21 cellular contexts compared by ENCODE assay signal in the genomic region with DNA sequence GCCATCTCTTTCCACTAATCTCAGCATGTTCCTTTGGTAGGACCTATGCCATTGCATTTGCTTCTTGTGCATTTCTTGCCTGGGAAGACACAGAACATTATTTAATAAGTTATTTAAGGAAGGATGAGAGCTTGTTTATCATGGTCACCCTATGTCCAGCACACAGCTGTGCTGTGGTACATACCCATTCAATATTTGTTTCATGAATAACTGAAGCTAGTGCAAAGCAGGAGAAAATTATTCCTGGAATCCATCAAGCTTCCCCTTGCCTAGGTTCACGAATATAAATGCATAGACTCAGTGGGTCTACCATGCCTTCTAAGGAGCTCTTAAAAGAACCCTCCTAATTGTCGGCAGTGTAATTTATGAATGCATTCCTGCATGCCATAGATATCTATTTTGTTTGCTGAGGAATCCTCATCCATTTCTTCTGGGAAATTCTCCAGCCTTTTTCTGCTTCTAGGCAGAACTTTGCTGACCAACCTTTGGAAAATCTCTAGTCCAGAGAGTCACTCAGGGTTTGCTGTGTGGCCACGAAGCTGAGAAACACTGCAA.
DNase-seq lines count a peak whose midpoint lies in the region; FAIRE-seq and TF ChIP-seq lines count a peak whose summit lies in the region.
"Had no signal": no experiment of that assay in that cellular context is flagged by ENCODE, and none has a peak within 500 bp of the region (broad histone marks: within the 10 kb centered on the region; RNA-seq: fewer than 3 reads in every experiment).

No MANE protein-coding gene starts in this region.

- POLR2A ChIA-PET in BJ (lab: Charles Lee): no interaction called here

- no peaks in the 10 kb centered on the region for H3K27me3 ChIP-seq in BJ (ENCODE audit: control insufficient read depth, insufficient read depth, low read length)
- H3K27me3 ChIP-seq in tibial nerve: no peaks in the 10 kb centered on the region

- no peaks in the 10 kb centered on the region for H3K36me3 ChIP-seq in BJ (ENCODE audit: control insufficient read depth, insufficient read depth, low read length)
- no peaks in the 10 kb centered on the region for H3K36me3 ChIP-seq in tibial nerve

- no peak overlapping the region for H3K4me3 Mint-ChIP-seq in osteocyte (ENCODE audit: unreplicated experiment)
- H3K4me3 Mint-ChIP-seq: B cell; CD4-positive, CD25-positive, alpha-beta regulatory T cell; CD8-positive, alpha-beta memory T cell had no signal

- DNase-seq in BJ (ENCODE audit: low read depth) (peak; percentile 45), astrocyte of the hippocampus (ENCODE audit: low read depth, low spot score) (peak; percentile 13), osteocyte (ENCODE audit: extremely low spot score, unreplicated experiment) (peak; percentile 4), tibial nerve (ENCODE audit: low spot score in 2 of 2) (no peak), H54 (ENCODE audit: insufficient read length, low spot score) (no peak), epidermal melanocyte (ENCODE audit: insufficient read length, low spot score) (no peak)
- DNase-seq: ACHN; C1 segment of cervical spinal cord; CD4-positive, CD25-positive, alpha-beta regulatory T cell; CD8-positive, alpha-beta memory T cell; COR-L47; DMS 273 treated with DMSO at 0.1 percent for 48 hours; DMS53; DND-41; GM23248; KG1 had no signal

- no peak for TF ChIP-seq EP300 in tibial nerve (IDR thresholded peaks at IDR 0.05)

- no peak overlapping the region for H3K27ac Mint-ChIP-seq in osteocyte (ENCODE audit: unreplicated experiment)
- H3K27ac Mint-ChIP-seq: B cell; CD4-positive, CD25-positive, alpha-beta regulatory T cell; CD8-positive, alpha-beta memory T cell had no signal

- peaks cover 0 to 4% (median 0%) of the 10 kb centered on the region in 4 donors for H3K4me1 ChIP-seq in tibial nerve

- H3K9me3 Mint-ChIP-seq in osteocyte (ENCODE audit: unreplicated experiment): no peaks in the 10 kb centered on the region

- H3K27ac ChIP-seq in tibial nerve: no peak overlapping the region
- H3K27ac ChIP-seq: GM23248 had no signal

- no peaks in the 10 kb centered on the region for H3K9me3 ChIP-seq in tibial nerve

- H3K4me3 ChIP-seq in BJ (ENCODE audit: low read depth, low read length) (no peak overlapping the region), tibial nerve (no peak overlapping the region)
- H3K4me3 ChIP-seq: GM23248 had no signal

- no peak for FAIRE-seq in H54 (lab: Jason Lieb, UNC)
- FAIRE-seq: A204.1, G401.6, GM12891, GM19239 had no signal

- no peaks in the 10 kb centered on the region for H3K36me3 Mint-ChIP-seq in osteocyte (ENCODE audit: unreplicated experiment)
- H3K36me3 Mint-ChIP-seq: CD4-positive, CD25-positive, alpha-beta regulatory T cell; CD8-positive, alpha-beta memory T cell had no signal

- WGBS in tibial nerve, 2 donors: 64 to 77% methylated on average over 3 of the region's 3 CpGs

- TF ChIP-seq CTCF in BJ (IDR thresholded peaks at IDR 0.05; ENCODE audit: insufficient read depth, low read depth, low read length): no peak
- no peak for TF ChIP-seq CTCF in osteocyte (IDR thresholded peaks at IDR 0.05)
- TF ChIP-seq CTCF in tibial nerve (IDR thresholded peaks at IDR 0.05): no peak

- H3K27me3 Mint-ChIP-seq in osteocyte (ENCODE audit: unreplicated experiment): peaks cover 21% of the 10 kb centered on the region
- H3K27me3 Mint-ChIP-seq: B cell; CD4-positive, CD25-positive, alpha-beta regulatory T cell had no signal

- TF ChIP-seq POLR2A in tibial nerve (IDR thresholded peaks at IDR 0.05) (no peak), H54 (IDR thresholded peaks at IDR 0.05; ENCODE audit: low read depth, low read length) (no peak)

- H3K4me1 Mint-ChIP-seq in osteocyte (ENCODE audit: unreplicated experiment): no peaks in the 10 kb centered on the region
- H3K4me1 Mint-ChIP-seq: B cell; CD4-positive, CD25-positive, alpha-beta regulatory T cell; CD8-positive, alpha-beta memory T cell had no signal

- CTCF ChIA-PET in BJ (lab: Yijun Ruan, JAX): interaction anchor here (0.7 to 2.9 kb wide), 4 partner anchors 10 to 558 kb away, joined by 3 to 27 read pairs (median 9); no protein-coding TSS in a partner anchor

Comparison
In these comparisons a context has a peak if more than half of its experiments do, and no peak if none do; other contexts are left out.
1. DNase-seq: peak in BJ (single experiment), astrocyte of the hippocampus (single experiment) and osteocyte (single experiment); none in tibial nerve (0 of 2), H54 (single experiment) and epidermal melanocyte (single experiment).